Comparison of ENCODE assay signal across 24 cellular contexts in genomic region chr12:131422185-131422515, GRCh38.
"Had no signal": no experiment of that assay in that cellular context is flagged by ENCODE, and none has a peak within 500 bp of the region (broad histone marks: within the 10 kb centered on the region; RNA-seq: fewer than 3 reads in every experiment).

No MANE protein-coding gene starts in this region.

- H3K27ac Mint-ChIP-seq: dendritic cell treated with granulocyte-macrophage colony-stimulating factor and Interleukin-4, amounts not matched to agents 40 ng/mL and 50 ng/mL, for 4 days; effector memory CD8-positive, alpha-beta T cell; endodermal cell; mesothelial cell of epicardium had no signal

- H3K27ac ChIP-seq: colonic mucosa, epithelial cell of prostate, esophagus squamous epithelium, gastrocnemius medialis, heart right ventricle, left lung, lower lobe of right lung had no signal

- H3K4me3 Mint-ChIP-seq: dendritic cell treated with granulocyte-macrophage colony-stimulating factor and Interleukin-4, amounts not matched to agents 40 ng/mL and 50 ng/mL, for 4 days; effector memory CD8-positive, alpha-beta T cell; endodermal cell; mesothelial cell of epicardium had no signal

- H3K36me3 ChIP-seq: colonic mucosa, esophagus squamous epithelium, gastrocnemius medialis, heart right ventricle, left lung, lower lobe of right lung had no signal

- H3K4me1 Mint-ChIP-seq: endodermal cell, mesothelial cell of epicardium had no signal

- H3K9me3 ChIP-seq: colonic mucosa, gastrocnemius medialis, lower lobe of right lung, mucosa of descending colon had no signal

- ATAC-seq: effector memory CD8-positive, alpha-beta T cell; esophagus mucosa; gastrocnemius medialis; heart right ventricle; left cardiac atrium; left lung; left ventricle myocardium superior; lower lobe of right lung; mucosa of descending colon had no signal

- DNase-seq: colonic mucosa; cortex of kidney; effector CD8-positive, alpha-beta T cell; effector memory CD8-positive, alpha-beta T cell; endodermal cell; erythroblast; esophagus squamous epithelium; foreskin fibroblast; foreskin melanocyte; gastrocnemius medialis; glutamatergic neuron; head of caudate nucleus; heart right ventricle; hippocampal formation; left cardiac atrium; left lung; left ventricle myocardium superior; lower lobe of right lung; mesenchymal stem cell; mucosa of descending colon had no signal

- H3K36me3 Mint-ChIP-seq: mesothelial cell of epicardium had no signal

- H3K4me3 ChIP-seq: colonic mucosa, esophagus squamous epithelium, gastrocnemius medialis, heart right ventricle, left lung, lower lobe of right lung, mucosa of descending colon had no signal

- H3K27me3 ChIP-seq: colonic mucosa had no signal

- H3K4me1 ChIP-seq: colonic mucosa, esophagus squamous epithelium, gastrocnemius medialis, heart right ventricle, left lung, lower lobe of right lung had no signal
